In genomic region chr18:11980555-11981382, GRCh38 we compare ENCODE assay signal across 8 cellular contexts. TPM values are rescaled to one million over a fixed set of nuclear protein-coding genes. Genes with fewer than 3 reads are reported as not detected.
A peak's percentile ranks its signal among the peaks of the same experiment; 100 is the strongest.
DNase-seq lines count a peak whose midpoint lies in the region; ATAC-seq and TF ChIP-seq lines count a peak whose summit lies in the region.

No MANE protein-coding gene starts in this region.

- no peaks in the 10 kb centered on the region for H3K36me3 Mint-ChIP-seq in type B pancreatic cell

- H3K4me1 Mint-ChIP-seq in type B pancreatic cell (ENCODE audit: unreplicated experiment) = peaks cover 22% of the 10 kb centered on the region

- peak overlapping the region; percentile 91 for H3K27ac Mint-ChIP-seq in type B pancreatic cell

- no peaks in the 10 kb centered on the region for H3K27me3 ChIP-seq in heart left ventricle

- 0 to 1% (median 1%) methylated on average over 70 to 91 of the region's 91 CpGs for WGBS in adipose tissue, 3 donors
- 0 to 3% (median 1%) methylated on average over 29 to 91 of the region's 91 CpGs for WGBS in heart left ventricle, 4 donors

- H3K9me3 ChIP-seq in heart left ventricle = no peaks in the 10 kb centered on the region

- no peaks in the 10 kb centered on the region for H3K27me3 Mint-ChIP-seq in type B pancreatic cell

- DNase-seq in NCI-H128 (lab: John Stamatoyannopoulos, UW; ENCODE audit: unreplicated experiment) = peak; percentile 92
- DNase-seq in SW480 (ENCODE audit: low spot score) = peak; percentile 98
- DNase-seq in heart left ventricle = peak; percentile 97 to 99 (median 99)
- peak; percentile 64 for DNase-seq in pons (ENCODE audit: low spot score)
- DNase-seq in type B pancreatic cell (ENCODE audit: extremely low spot score, unreplicated experiment) = peak; percentile 100

- no peaks in the 10 kb centered on the region for H3K36me3 ChIP-seq in heart left ventricle

- H3K27ac ChIP-seq in adipose tissue (ENCODE audit: low read depth, low read length) (peak overlapping the region; percentile 31), heart left ventricle (peak overlapping the region; percentile 83 to 99 (median 95))

- H3K9me3 Mint-ChIP-seq in type B pancreatic cell = no peaks in the 10 kb centered on the region

- ATAC-seq in HG02678 (IDR thresholded peaks at IDR 0.05; ENCODE audit: unreplicated experiment) (peak; percentile 86), heart left ventricle (peak; percentile 93 to 96 (median 95))

- TF ChIP-seq CTCF in GM12874 (IDR thresholded peaks at IDR 0.05; ENCODE audit: insufficient read depth, low read depth, low read length) (peak; percentile 14; the same call in 1 of the 2 replicates), heart left ventricle (IDR thresholded peaks at IDR 0.05) (peak in 4 of 12 donors; percentile 32 to 43 (median 36)), type B pancreatic cell (conservative IDR thresholded peaks at IDR 0.05) (no peak)

- H3K4me3 Mint-ChIP-seq in type B pancreatic cell = peak overlapping the region; percentile 92

- intact Hi-C loops in heart left ventricle (cut with DNase I) = loop anchor here in 9 of 10 donors (1.0 to 5.0 kb wide), 12 partner anchors 15 to 248 kb away; partner anchors contain the start of genes CHMP1B (in 3 of the 9) and MPPE1 (in 3 of the 9)

- H3K4me1 ChIP-seq in heart left ventricle = peaks cover 0 to 47% (median 16%) of the 10 kb centered on the region in 12 donors

- TF ChIP-seq POLR2A in heart left ventricle (IDR thresholded peaks at IDR 0.05) = peak; percentile 68 to 96

- peak overlapping the region; percentile 70 to 97 (median 89) for H3K4me3 ChIP-seq in heart left ventricle

RNA-seq across cellular contexts. Expression of gene IMPA2, which starts 0.5 kb away (rescaled TPM):
- 100 to 1,000 TPM in 1 of 3 donors, 10 to 100 TPM in 2; 25.3 to 271 (median 32.6) TPM for polyA plus RNA-seq in adipose tissue
- 10 to 100 TPM; 18.1 to 73.0 (median 44.3) TPM for total RNA-seq in heart left ventricle
- 10 to 100 TPM; 19.9 to 34.9 TPM for polyA plus RNA-seq in heart left ventricle
- total RNA-seq in type B pancreatic cell (ENCODE audit: low replicate concordance) = 53.6 and 56.3 TPM in 2 replicates

Comparison
In these comparisons a context has a peak if more than half of its experiments do, and no peak if none do; other contexts are left out.
1. Peak in every context shown above with its lines: DNase-seq, ATAC-seq, H3K4me3 ChIP-seq and H3K27ac ChIP-seq.